8 cellular contexts compared by ENCODE assay signal in the genomic region with DNA sequence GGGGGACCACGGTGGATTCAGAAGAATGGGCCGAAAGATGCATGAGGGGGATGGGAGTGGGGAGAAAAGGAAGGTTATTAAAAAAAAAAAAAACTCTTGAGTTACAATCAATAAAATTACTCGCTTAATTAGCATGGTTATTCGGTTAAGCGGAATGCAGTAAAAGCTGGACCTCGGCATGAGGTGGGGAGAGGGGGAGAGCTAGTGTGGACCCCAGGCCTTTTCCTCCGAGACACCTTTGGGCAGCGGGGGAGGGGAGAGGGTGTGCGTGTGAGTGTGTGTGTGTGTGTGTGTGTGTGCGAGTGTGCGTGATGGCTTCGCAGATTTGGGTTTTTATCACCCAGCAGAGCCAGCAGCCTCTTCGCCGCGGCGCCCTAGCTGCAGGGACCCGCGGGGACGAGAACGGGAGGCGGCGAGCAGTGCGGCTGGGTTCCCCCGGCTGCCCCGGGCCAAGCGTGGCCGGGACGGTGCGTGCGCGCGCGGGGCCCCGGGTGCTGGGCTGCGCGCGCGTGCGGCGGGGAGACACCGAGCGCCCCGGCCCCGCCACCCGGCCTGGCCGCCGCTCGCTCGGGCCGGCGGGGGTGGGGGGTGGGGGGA. TPM values are rescaled to one million over a fixed set of nuclear protein-coding genes. Genes with fewer than 3 reads are reported as not detected.
A peak's percentile ranks its signal among the peaks of the same experiment; 100 is the strongest.
DNase-seq lines count a peak whose midpoint lies in the region; ATAC-seq, FAIRE-seq and TF ChIP-seq lines count a peak whose summit lies in the region.

No MANE protein-coding gene starts in this region.

- peak overlapping the region; percentile 93 to 99 (median 97) for H3K27ac ChIP-seq in sigmoid colon

- H3K4me3 ChIP-seq in sigmoid colon = peak overlapping the region; percentile 69 to 84 (median 74)

- peaks cover 25 to 35% (median 29%) of the 10 kb centered on the region in 3 donors for H3K4me1 Mint-ChIP-seq in T-cell

- no peaks in the 10 kb centered on the region for H3K36me3 ChIP-seq in sigmoid colon

- no peaks in the 10 kb centered on the region for H3K9me3 ChIP-seq in sigmoid colon

- peaks cover 0 to 63% (median 53%) of the 10 kb centered on the region in 4 donors for H3K4me1 ChIP-seq in sigmoid colon

- ATAC-seq in T-cell (replicated peaks in 1 of 4) (no peak), GM21367 (IDR thresholded peaks at IDR 0.05; ENCODE audit: unreplicated experiment) (no peak)

- CTCF ChIA-PET in T-cell (lab: Charles Lee) = interaction anchor here in 1 of 2 donors (0.7 kb wide), 1 partner anchor 932 kb away, joined by 6 read pairs; no protein-coding TSS in a partner anchor

- POLR2A ChIA-PET in T-cell (lab: Charles Lee) = interaction anchor here in 1 of 2 donors (0.6 kb wide), 1 partner anchor 31 kb away, joined by 4 read pairs; no protein-coding TSS in a partner anchor

- no peak for TF ChIP-seq CTCF in sigmoid colon (IDR thresholded peaks at IDR 0.05)

- peak overlapping the region; percentile 69 to 90 (median 79) for H3K4me3 Mint-ChIP-seq in T-cell

- FAIRE-seq in frontal cortex (lab: Jason Lieb, UNC) = no peak

- no peaks in the 10 kb centered on the region for H3K9me3 Mint-ChIP-seq in T-cell

- peak; percentile 61 for DNase-seq in GM03348 (ENCODE audit: low spot score)
- no peak for DNase-seq in T-cell
- peak; percentile 49 for DNase-seq in fibroblast of peridontal ligament (ENCODE audit: extremely low read depth)
- DNase-seq in sigmoid colon = no peak
- DNase-seq in AG08395 (ENCODE audit: low spot score) = no peak
- no peak for DNase-seq in frontal cortex (ENCODE audit: low spot score in 2 of 2)
- DNase-seq in middle frontal gyrus (ENCODE audit: extremely low spot score, low spot score) = no peak

- 0 to 1% methylated on average over 51 of the region's 51 CpGs for WGBS in sigmoid colon, 2 donors

- TF ChIP-seq EP300 in sigmoid colon (IDR thresholded peaks at IDR 0.05) = no peak

- intact Hi-C loops in sigmoid colon (cut with DNase I) = no loop called here

- H3K36me3 Mint-ChIP-seq in T-cell = no peaks in the 10 kb centered on the region

- peak overlapping the region in 1 of 2 donors; percentile 76 for H3K27ac Mint-ChIP-seq in T-cell

- peaks cover 40 to 68% of the 10 kb centered on the region in 2 donors for H3K27me3 Mint-ChIP-seq in T-cell

- no peaks in the 10 kb centered on the region for H3K27me3 ChIP-seq in sigmoid colon

- no peak for TF ChIP-seq POLR2A in sigmoid colon (IDR thresholded peaks at IDR 0.05)

RNA-seq across cellular contexts. Expression of a gene that starts 3.7 kb away (rescaled TPM):
- total RNA-seq in T-cell (under 1 TPM; 0.23 to 0.82 (median 0.33) TPM), sigmoid colon (10 to 100 TPM in 1 of 4 donors, 1 to 10 TPM in 3; 3.8 to 18.6 (median 7.2) TPM), frontal cortex (5.7 TPM)
- polyA plus RNA-seq in sigmoid colon = 10 to 100 TPM in 1 of 3 donors, 1 to 10 TPM in 2; 1.8 to 12.9 (median 3.0) TPM

Comparison
In these comparisons a context has a peak if more than half of its experiments do, and no peak if none do; other contexts are left out.
1. DNase-seq: peak in GM03348 (single experiment) and fibroblast of peridontal ligament (single experiment); none in T-cell (0 of 34), sigmoid colon (single experiment), AG08395 (single experiment), frontal cortex (0 of 2) and middle frontal gyrus (single experiment).